1 cellular context compared by ENCODE assay signal in the genomic region with DNA sequence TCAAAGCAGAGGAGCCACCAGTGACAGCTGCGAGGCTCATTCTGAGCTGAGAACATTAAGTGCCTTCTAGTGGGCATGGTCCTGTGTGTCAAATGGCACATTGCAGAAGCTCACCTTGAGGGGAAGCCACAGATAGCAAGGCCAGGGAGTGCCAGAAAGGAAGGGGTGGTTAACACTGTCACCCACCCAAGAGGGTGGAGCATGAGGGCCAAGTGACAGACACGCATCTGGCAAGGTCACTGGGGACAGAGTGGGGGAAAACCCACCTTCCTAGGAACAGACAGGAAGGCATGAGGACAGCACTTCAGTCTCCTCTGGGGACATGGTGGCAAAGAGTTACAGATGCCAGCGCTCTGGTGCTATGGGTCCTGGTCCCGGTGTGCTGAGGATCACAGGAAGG.
TF ChIP-seq lines count a peak whose summit lies in the region.

No MANE protein-coding gene starts in this region.

TF ChIP-seq in SK-N-SH, 30 proteins besides CTCF, POLR2A, EP300 and RAD21 (continued from another document):
- no peak for TF ChIP-seq REST (IDR thresholded peaks at IDR 0.05; ENCODE audit: low read depth, low read length)
TF ChIP-seq in SK-N-SH: peak in this region for 0.
